Comparison of ENCODE assay signal across 17 cellular contexts in the genomic region with DNA sequence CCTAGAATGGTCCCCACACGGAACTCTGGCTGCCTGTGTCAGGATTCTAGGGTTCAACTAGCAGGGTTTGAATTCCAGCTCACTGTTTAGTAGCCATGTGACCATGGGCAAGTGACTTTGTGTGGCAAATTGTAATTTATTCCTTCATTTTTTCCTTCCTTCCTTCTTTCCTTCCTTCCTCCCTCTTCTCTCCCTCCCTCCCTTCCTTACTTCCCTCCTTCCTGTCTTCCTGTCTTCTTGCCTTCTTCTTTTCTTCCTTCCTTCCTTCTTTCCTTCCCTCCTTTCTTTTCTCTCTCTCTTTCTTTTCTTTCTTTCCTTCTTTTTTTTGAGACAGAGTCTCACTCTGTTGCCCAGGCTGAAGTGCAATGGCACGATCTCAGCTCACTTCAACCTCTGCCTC. TPM values are rescaled to one million over a fixed set of nuclear protein-coding genes. Genes with fewer than 3 reads are reported as not detected.
DNase-seq lines count a peak whose midpoint lies in the region; ATAC-seq and TF ChIP-seq lines count a peak whose summit lies in the region.
"Had no signal": no experiment of that assay in that cellular context is flagged by ENCODE, and none has a peak within 500 bp of the region (broad histone marks: within the 10 kb centered on the region; RNA-seq: fewer than 3 reads in every experiment).

No MANE protein-coding gene starts in this region.

- no peak for TF ChIP-seq CTCF in OCI-LY3 (IDR thresholded peaks at IDR 0.05; ENCODE audit: low read depth, low read length)

- peak overlapping the region; percentile 79 for H3K4me3 ChIP-seq in OCI-LY3 (ENCODE audit: low read length)
- H3K4me3 ChIP-seq in SJCRH30, result no peak overlapping the region
- H3K4me3 ChIP-seq: cardiac muscle cell, gastrocnemius medialis, left ventricle myocardium inferior had no signal

- peak overlapping the region; percentile 77 to 85 for H3K4me3 Mint-ChIP-seq in activated T-cell treated with anti-CD3 and anti-CD28 coated beads, Interleukin-2, amount 50 U/mL, for 72 hours
- peak overlapping the region; percentile 72 for H3K4me3 Mint-ChIP-seq in central memory CD8-positive, alpha-beta T cell
- peak overlapping the region; percentile 73 to 75 for H3K4me3 Mint-ChIP-seq in stimulated activated naive CD8-positive, alpha-beta T cell treated with anti-CD3 and anti-CD28 coated beads, Interleukin-15, amount 100 ng/mL, for 72 hours

- H4K20me1 ChIP-seq in OCI-LY3 (ENCODE audit: insufficient read depth, low read length), result no peaks in the 10 kb centered on the region

- H3K79me2 ChIP-seq in OCI-LY3 (ENCODE audit: low read length), result no peaks in the 10 kb centered on the region

- H3K27me3 ChIP-seq in OCI-LY3 (ENCODE audit: low read depth, low read length) (no peaks in the 10 kb centered on the region), SJCRH30 (no peaks in the 10 kb centered on the region)
- H3K27me3 ChIP-seq: cardiac muscle cell, gastrocnemius medialis had no signal

- H3K4me1 ChIP-seq in OCI-LY3 (ENCODE audit: low read length), result peaks cover 11% of the 10 kb centered on the region
- no peaks in the 10 kb centered on the region for H3K4me1 ChIP-seq in SJCRH30
- H3K4me1 ChIP-seq: gastrocnemius medialis, left ventricle myocardium inferior had no signal

- peak overlapping the region; percentile 90 for H3K9ac ChIP-seq in OCI-LY3 (ENCODE audit: low read length)

- H3K36me3 Mint-ChIP-seq in activated T-cell treated with anti-CD3 and anti-CD28 coated beads, Interleukin-2, amount 50 U/mL, for 72 hours (ENCODE audit: insufficient read depth in 2 of 2), result peaks cover 4 to 5% of the 10 kb centered on the region in 2 donors
- H3K36me3 Mint-ChIP-seq in central memory CD8-positive, alpha-beta T cell (ENCODE audit: insufficient read depth), result peaks cover 4% of the 10 kb centered on the region

- peak overlapping the region; percentile 96 for H3K4me2 ChIP-seq in OCI-LY3 (ENCODE audit: low read length)

- H3K4me1 Mint-ChIP-seq in activated T-cell treated with anti-CD3 and anti-CD28 coated beads, Interleukin-2, amount 50 U/mL, for 72 hours (ENCODE audit: low read depth), result peaks cover 23% of the 10 kb centered on the region
- peaks cover 21% of the 10 kb centered on the region for H3K4me1 Mint-ChIP-seq in central memory CD8-positive, alpha-beta T cell
- H3K4me1 Mint-ChIP-seq in stimulated activated naive CD8-positive, alpha-beta T cell treated with anti-CD3 and anti-CD28 coated beads, Interleukin-15, amount 100 ng/mL, for 72 hours, result peaks cover 14% of the 10 kb centered on the region

- DNase-seq in activated T-cell treated with anti-CD3 and anti-CD28 coated beads, Interleukin-2, amount 50 U/mL, for 72 hours, result no peak
- no peak for DNase-seq in activated T-cell treated with anti-CD3 and anti-CD28 coated beads, Interleukin-2, amount 50 U/mL, for 48 hours
- DNase-seq in central memory CD8-positive, alpha-beta T cell (ENCODE audit: low spot score in 2 of 2), result no peak
- no peak for DNase-seq in stimulated activated naive CD8-positive, alpha-beta T cell treated with anti-CD3 and anti-CD28 coated beads, Interleukin-15, amount 100 ng/mL, for 72 hours
- no peak for DNase-seq in GM03348 (ENCODE audit: low spot score)
- no peak for DNase-seq in SJCRH30
- DNase-seq: Calu3; gastrocnemius medialis; left ventricle myocardium inferior; NCI-H1436 treated with DMSO at 0.1 percent for 48 hours; NCI-H446; stimulated activated naive CD4-positive, alpha-beta T cell treated with Interleukin-2 at 50 U/mL for 16 hours had no signal

- H3K9me3 Mint-ChIP-seq in activated T-cell treated with anti-CD3 and anti-CD28 coated beads, Interleukin-2, amount 50 U/mL, for 72 hours, result peaks cover 2 to 3% of the 10 kb centered on the region in 2 donors
- H3K9me3 Mint-ChIP-seq in central memory CD8-positive, alpha-beta T cell, result no peaks in the 10 kb centered on the region
- peaks cover 7% of the 10 kb centered on the region in 2 donors for H3K9me3 Mint-ChIP-seq in stimulated activated naive CD8-positive, alpha-beta T cell treated with anti-CD3 and anti-CD28 coated beads, Interleukin-15, amount 100 ng/mL, for 72 hours

- no peaks in the 10 kb centered on the region for H3K27me3 Mint-ChIP-seq in activated T-cell treated with anti-CD3 and anti-CD28 coated beads, Interleukin-2, amount 50 U/mL, for 72 hours (ENCODE audit: low read depth)
- no peaks in the 10 kb centered on the region for H3K27me3 Mint-ChIP-seq in central memory CD8-positive, alpha-beta T cell
- no peaks in the 10 kb centered on the region for H3K27me3 Mint-ChIP-seq in stimulated activated naive CD8-positive, alpha-beta T cell treated with anti-CD3 and anti-CD28 coated beads, Interleukin-15, amount 100 ng/mL, for 72 hours

- H3K27ac ChIP-seq in OCI-LY3 (ENCODE audit: low read length) (peak overlapping the region; percentile 92), SJCRH30 (no peak overlapping the region)
- H3K27ac ChIP-seq: cardiac muscle cell, gastrocnemius medialis, left ventricle myocardium inferior had no signal

- peak overlapping the region; percentile 86 for H2AFZ ChIP-seq in OCI-LY3 (ENCODE audit: low read depth, low read length)

- no peak for ATAC-seq in activated T-cell treated with anti-CD3 and anti-CD28 coated beads, Interleukin-2, amount 50 U/mL, for 72 hours (replicated peaks in 1 of 2)
- ATAC-seq in central memory CD8-positive, alpha-beta T cell (replicated peaks; ENCODE audit: extremely low read depth, poor library complexity, severe bottlenecking), result no peak
- no peak for ATAC-seq in stimulated activated naive CD8-positive, alpha-beta T cell treated with anti-CD3 and anti-CD28 coated beads, Interleukin-15, amount 100 ng/mL, for 72 hours
- ATAC-seq in HG02970 (IDR thresholded peaks at IDR 0.05; ENCODE audit: low FRiP score, unreplicated experiment), result no peak
- ATAC-seq: gastrocnemius medialis had no signal

- no peaks in the 10 kb centered on the region for H3K9me3 ChIP-seq in OCI-LY3 (ENCODE audit: insufficient read depth, low read length)
- H3K9me3 ChIP-seq in SJCRH30 (replicated peaks), result no peaks in the 10 kb centered on the region
- H3K9me3 ChIP-seq: gastrocnemius medialis had no signal

- peak overlapping the region; percentile 77 for H3K27ac Mint-ChIP-seq in activated T-cell treated with anti-CD3 and anti-CD28 coated beads, Interleukin-2, amount 50 U/mL, for 72 hours
- H3K27ac Mint-ChIP-seq in central memory CD8-positive, alpha-beta T cell (ENCODE audit: low read depth), result peak overlapping the region; percentile 91
- H3K27ac Mint-ChIP-seq in stimulated activated naive CD8-positive, alpha-beta T cell treated with anti-CD3 and anti-CD28 coated beads, Interleukin-15, amount 100 ng/mL, for 72 hours, result peak overlapping the region in 1 of 2 donors; percentile 86
- H3K27ac Mint-ChIP-seq: progenitor cell of endocrine pancreas had no signal

- H3K36me3 ChIP-seq in OCI-LY3 (replicated peaks; ENCODE audit: low read depth, low read length) (peaks cover 3% of the 10 kb centered on the region), SJCRH30 (no peaks in the 10 kb centered on the region)
- H3K36me3 ChIP-seq: cardiac muscle cell, gastrocnemius medialis, left ventricle myocardium inferior had no signal

RNA-seq across cellular contexts. Expression of a gene that starts 8.5 kb away (rescaled TPM):
- 100 to 1,000 TPM in 1 of 2 donors, 10 to 100 TPM in 1; 92.1 to 105 TPM for total RNA-seq in activated T-cell treated with anti-CD3 and anti-CD28 coated beads, Interleukin-2, amount 50 U/mL, for 72 hours
- total RNA-seq in SJCRH30 (2014; rRNA removed; shearing (Covaris generic)), result not detected in 2 replicates
- total RNA-seq: Calu3, LHCN-M2 had no signal

RNA-seq across cellular contexts. Expression of a gene that starts 12.0 kb away (rescaled TPM):
- total RNA-seq in activated T-cell treated with anti-CD3 and anti-CD28 coated beads, Interleukin-2, amount 50 U/mL, for 72 hours, result 10 to 100 TPM in 1 of 2 donors, 1 to 10 TPM in 1; 8.7 to 11.9 TPM
- not detected in 2 replicates for total RNA-seq in SJCRH30 (2014; rRNA removed; shearing (Covaris generic))
- total RNA-seq: LHCN-M2 had no signal

RNA-seq across cellular contexts. Expression of a gene that starts 26.1 kb away (rescaled TPM):
- 1 to 10 TPM; 3.9 to 5.0 TPM for total RNA-seq in activated T-cell treated with anti-CD3 and anti-CD28 coated beads, Interleukin-2, amount 50 U/mL, for 72 hours
- total RNA-seq in SJCRH30 (2014; rRNA removed; shearing (Covaris generic)), result not detected in 2 replicates
- total RNA-seq: left ventricle myocardium inferior, LHCN-M2 had no signal

RNA-seq across cellular contexts. Expression of a gene that starts 30.5 kb away (rescaled TPM):
- total RNA-seq in activated T-cell treated with anti-CD3 and anti-CD28 coated beads, Interleukin-2, amount 50 U/mL, for 72 hours, result 10 to 100 TPM; 24.6 to 26.3 TPM
- total RNA-seq in SJCRH30 (2014; rRNA removed; shearing (Covaris generic)), result 9.6 and 12.4 TPM in 2 replicates

RNA-seq across cellular contexts. Expression of a gene that starts 40.7 kb away (rescaled TPM):
- 1 to 10 TPM; 3.4 to 6.3 TPM for total RNA-seq in activated T-cell treated with anti-CD3 and anti-CD28 coated beads, Interleukin-2, amount 50 U/mL, for 72 hours
- not detected in 2 replicates for total RNA-seq in SJCRH30 (2014; rRNA removed; shearing (Covaris generic))
- total RNA-seq: progenitor cell of endocrine pancreas had no signal

Comparison
In these comparisons a context has a peak if more than half of its experiments do, and no peak if none do; other contexts are left out.
1. RNA of a gene that starts 8.5 kb away (total RNA-seq): 92.1 to 105 TPM in activated T-cell treated with anti-CD3 and anti-CD28 coated beads, Interleukin-2, amount 50 U/mL, for 72 hours; not detected in SJCRH30; every median in the first group is over 10 times any median in the second.
2. Peak in every context shown above with its lines, with median percentiles within 50 percentile points of each other: H3K4me3 Mint-ChIP-seq.